8 cellular contexts compared by ENCODE assay signal in genomic region chr10:101272229-101272868, GRCh38. TPM values are rescaled to one million over a fixed set of nuclear protein-coding genes. Genes with fewer than 3 reads are reported as not detected.
DNase-seq lines count a peak whose midpoint lies in the region; ATAC-seq and TF ChIP-seq lines count a peak whose summit lies in the region.

No MANE protein-coding gene starts in this region.

- H3K4me3 ChIP-seq in gastroesophageal sphincter, result no peak overlapping the region

- DNase-seq in DMS53 treated with DMSO at 0.1 percent for 48 hours (lab: John Stamatoyannopoulos, UW; ENCODE audit: unreplicated experiment) (peak; percentile 61), SHP77 (lab: John Stamatoyannopoulos, UW) (peak; percentile 58 to 73), pons (ENCODE audit: low spot score) (peak; percentile 65), ureter (ENCODE audit: low spot score) (peak; percentile 55)
- peak; percentile 34 for DNase-seq in activated effector memory CD4-positive, alpha-beta T cell treated with Interleukin-2 at 50 U/mL for 16 hours

- no peaks in the 10 kb centered on the region for H3K36me3 ChIP-seq in gastroesophageal sphincter

- H3K27ac ChIP-seq in gastroesophageal sphincter, result no peak overlapping the region

- H3K9me3 ChIP-seq in gastroesophageal sphincter, result no peaks in the 10 kb centered on the region

- TF ChIP-seq EP300 in Ishikawa (IDR thresholded peaks at IDR 0.05; ENCODE audit: borderline replicate concordance), result no peak
- no peak for TF ChIP-seq EP300 in gastroesophageal sphincter (IDR thresholded peaks at IDR 0.05)

- WGBS in gastroesophageal sphincter (ENCODE audit: low coverage in 1 of 2), 2 donors, result 37 to 39% methylated on average over 9 to 13 of the region's 13 CpGs

- TF ChIP-seq CTCF in gastroesophageal sphincter (IDR thresholded peaks at IDR 0.05), result peak in 3 of 4 experiments; percentile 50 to 73 (median 66)

- peak; percentile 58 for ATAC-seq in gastroesophageal sphincter
- no peak for ATAC-seq in GM18907 (IDR thresholded peaks at IDR 0.05; ENCODE audit: unreplicated experiment)

- peaks cover 48% of the 10 kb centered on the region for H3K27me3 ChIP-seq in gastroesophageal sphincter

- H3K4me1 ChIP-seq in gastroesophageal sphincter, result no peaks in the 10 kb centered on the region

- TF ChIP-seq POLR2A in gastroesophageal sphincter (IDR thresholded peaks at IDR 0.05), result no peak

- peak; percentile 67 for TF ChIP-seq RAD21 in Ishikawa (IDR thresholded peaks at IDR 0.05; ENCODE audit: low read depth)

TF ChIP-seq in Ishikawa, 13 proteins besides CTCF, POLR2A, EP300 and RAD21:
- TF ChIP-seq NFIC (IDR thresholded peaks at IDR 0.05) (no peak), CEBPB (IDR thresholded peaks at IDR 0.05) (no peak), TAF1 (IDR thresholded peaks at IDR 0.05; ENCODE audit: low read depth) (no peak), ZBTB7A (IDR thresholded peaks at IDR 0.05; ENCODE audit: low read depth) (no peak), TCF12 (IDR thresholded peaks at IDR 0.05; ENCODE audit: low read depth) (no peak), YY1 (IDR thresholded peaks at IDR 0.05; ENCODE audit: low read depth) (peak; percentile 85)

RNA-seq across cellular contexts. Expression of gene LBX1, which starts 43.1 kb away (rescaled TPM):
- total RNA-seq in gastroesophageal sphincter (not detected), ureter (not detected)
